In genomic region chr3:37856381-37856780, GRCh38 we compare ENCODE assay signal across 2 cellular contexts.
TF ChIP-seq lines count a peak whose summit lies in the region.

No MANE protein-coding gene starts in this region.

TF ChIP-seq in liver, 16 proteins besides CTCF, POLR2A, EP300 and RAD21:
- TF ChIP-seq RXRA (IDR thresholded peaks at IDR 0.05) (peak in 1 of 2 donors; percentile 32), FOXA1 (IDR thresholded peaks at IDR 0.05) (no peak), HNF4A (conservative IDR thresholded peaks at IDR 0.05) (peak in 1 of 2 donors; percentile 39)
TF ChIP-seq in liver: peak in this region for 2.

TF ChIP-seq in HepG2, 621 proteins besides CTCF, POLR2A, EP300 and RAD21:
- TF ChIP-seq SNAPC4 (CRISPR knock-in tag; IDR thresholded peaks at IDR 0.05): no peak
- TF ChIP-seq RNF219 (CRISPR knock-in tag; IDR thresholded peaks at IDR 0.05): no peak
